In genomic region chr2:177758591-177759371, GRCh38 we compare ENCODE assay signal across 8 cellular contexts.
DNase-seq lines count a peak whose midpoint lies in the region; ATAC-seq and TF ChIP-seq lines count a peak whose summit lies in the region.

No MANE protein-coding gene starts in this region.

- H3K36me3 ChIP-seq in SK-N-MC (ENCODE audit: insufficient read depth, low read length) (no peaks in the 10 kb centered on the region), thyroid gland (no peaks in the 10 kb centered on the region)

- peak; percentile 58 for TF ChIP-seq CTCF in foreskin keratinocyte (conservative IDR thresholded peaks at IDR 0.05)
- peak in 3 of 6 experiments; percentile 12 to 36 (median 20) for TF ChIP-seq CTCF in thyroid gland (IDR thresholded peaks at IDR 0.05)

- H3K9me3 ChIP-seq in SK-N-MC (ENCODE audit: low read depth, low read length) (no peaks in the 10 kb centered on the region), thyroid gland (no peaks in the 10 kb centered on the region)

- ATAC-seq in foreskin keratinocyte = no peak
- ATAC-seq in effector memory CD8-positive, alpha-beta T cell (replicated peaks) = no peak

- no peak overlapping the region for H3K27ac Mint-ChIP-seq in effector memory CD8-positive, alpha-beta T cell

- peaks cover 21% of the 10 kb centered on the region for H3K27me3 ChIP-seq in foreskin keratinocyte
- no peaks in the 10 kb centered on the region for H3K27me3 ChIP-seq in thyroid gland

- no peak overlapping the region for H3K4me3 Mint-ChIP-seq in effector memory CD8-positive, alpha-beta T cell

- peak overlapping the region; percentile 62; the same call in 1 of the 2 replicates for H3K27ac ChIP-seq in SK-N-MC
- no peak overlapping the region for H3K27ac ChIP-seq in foreskin keratinocyte
- H3K27ac ChIP-seq in thyroid gland = no peak overlapping the region

- no peaks in the 10 kb centered on the region for H3K9me3 Mint-ChIP-seq in effector memory CD8-positive, alpha-beta T cell

- peaks cover 69 to 80% of the 10 kb centered on the region in 2 donors for H3K27me3 Mint-ChIP-seq in effector memory CD8-positive, alpha-beta T cell

- H3K36me3 Mint-ChIP-seq in effector memory CD8-positive, alpha-beta T cell (ENCODE audit: insufficient read depth) = no peaks in the 10 kb centered on the region

- intact Hi-C loops in thyroid gland (cut with DNase I) = no loop called here

- DNase-seq in Ammon's horn (ENCODE audit: low spot score) (peak; percentile 82), HK-2 (ENCODE audit: unreplicated experiment) (peak; percentile 8), SK-N-MC (ENCODE audit: low read depth, low spot score) (no peak), foreskin keratinocyte (peak in 1 of 2 donors; percentile 20), pulmonary artery endothelial cell (ENCODE audit: low read depth, low spot score) (peak; percentile 30), SKM-1 (lab: John Stamatoyannopoulos, UW; ENCODE audit: unreplicated experiment) (no peak), thyroid gland (no peak)
- DNase-seq in effector memory CD8-positive, alpha-beta T cell = no peak

- peaks cover 3 to 4% of the 10 kb centered on the region in 2 donors for H3K4me1 Mint-ChIP-seq in effector memory CD8-positive, alpha-beta T cell (ENCODE audit: low read depth in 2 of 2)

- 50 to 55% methylated on average over 11 of the region's 11 CpGs for WGBS in thyroid gland, 2 donors

- no peak overlapping the region for H3K4me3 ChIP-seq in SK-N-MC
- H3K4me3 ChIP-seq in thyroid gland (replicated peaks in 1 of 3) = no peak overlapping the region

- H3K4me1 ChIP-seq in foreskin keratinocyte (no peaks in the 10 kb centered on the region), thyroid gland (peaks cover 5 to 9% of the 10 kb centered on the region in 2 donors)

- TF ChIP-seq POLR2A in thyroid gland (IDR thresholded peaks at IDR 0.05) = no peak

- H3K9ac ChIP-seq in SK-N-MC (ENCODE audit: insufficient read length) = no peak overlapping the region

Comparison
In these comparisons a context has a peak if more than half of its experiments do, and no peak if none do; other contexts are left out.
1. DNase-seq: peak in Ammon's horn (single experiment), HK-2 (single experiment) and pulmonary artery endothelial cell (single experiment); none in SK-N-MC (single experiment), effector memory CD8-positive, alpha-beta T cell (0 of 3), SKM-1 (single experiment) and thyroid gland (0 of 2).